27 cellular contexts compared by ENCODE assay signal in genomic region chr17:57277923-57278604, GRCh38. TPM values are rescaled to one million over a fixed set of nuclear protein-coding genes. Genes with fewer than 3 reads are reported as not detected.
DNase-seq lines count a peak whose midpoint lies in the region; ATAC-seq, FAIRE-seq and TF ChIP-seq lines count a peak whose summit lies in the region.
"Had no signal": no experiment of that assay in that cellular context is flagged by ENCODE, and none has a peak within 500 bp of the region (broad histone marks: within the 10 kb centered on the region; RNA-seq: fewer than 3 reads in every experiment).

No MANE protein-coding gene starts in this region.

- no peak for TF ChIP-seq RAD21 in HepG2 (CRISPR knock-in tag; IDR thresholded peaks at IDR 0.05)

- H3K4me3 ChIP-seq in HepG2 (replicated peaks in 1 of 3; ENCODE audit: insufficient read depth in 1 of 3, low read depth in 2 of 3, low read length in 3 of 3) (no peak overlapping the region), right lobe of liver (no peak overlapping the region)
- H3K4me3 ChIP-seq: adrenal gland, body of pancreas, suprapubic skin had no signal

- TF ChIP-seq CTCF in HepG2 (CRISPR knock-in tag; IDR thresholded peaks at IDR 0.05) (no peak), right lobe of liver (IDR thresholded peaks at IDR 0.05) (no peak), brain (conservative IDR thresholded peaks at IDR 0.05) (no peak)

- no peaks in the 10 kb centered on the region for H3K27me3 Mint-ChIP-seq in activated CD4-positive, alpha-beta memory T cell treated with anti-CD3 and anti-CD28 coated beads, Interleukin-2, amount 10 ng/mL, durations not matched to agents 7 days and 5 days
- H3K27me3 Mint-ChIP-seq in brain: peaks cover 4% of the 10 kb centered on the region
- no peaks in the 10 kb centered on the region for H3K27me3 Mint-ChIP-seq in stimulated activated naive CD8-positive, alpha-beta T cell treated with anti-CD3 and anti-CD28 coated beads, Interleukin-15, Interleukin-2, amounts not matched to agents 100 ng/mL and 50 ng/mL, for 24 hours
- H3K27me3 Mint-ChIP-seq: IgD-negative memory B cell, naive B cell had no signal

- H3K9ac ChIP-seq in HepG2 (ENCODE audit: insufficient read depth, low read depth, low read length): no peak overlapping the region

- H4K20me1 ChIP-seq in HepG2 (ENCODE audit: insufficient read depth, low read length): peaks cover 16% of the 10 kb centered on the region

- CTCF ChIA-PET in HepG2 (lab: Yijun Ruan, JAX; ENCODE audit: low intra/inter-chr PET ratio, low total read pairs): no interaction called here
- CTCF ChIA-PET in activated CD4-positive, alpha-beta memory T cell treated with anti-CD3 and anti-CD28 coated beads, Interleukin-2, amount 10 ng/mL, durations not matched to agents 7 days and 5 days (lab: Charles Lee): no interaction called here

- intact Hi-C loops in HepG2 (cut with micrococcal nuclease; ENCODE audit: unreplicated experiment): no loop called here
- intact Hi-C loops in right lobe of liver (cut with DNase I): no loop called here

- no peak overlapping the region for H2AFZ ChIP-seq in HepG2 (ENCODE audit: low read length)

- no peak overlapping the region for H3K4me2 ChIP-seq in HepG2 (ENCODE audit: low read depth, low read length)

- H3K4me3 Mint-ChIP-seq in activated CD4-positive, alpha-beta memory T cell treated with anti-CD3 and anti-CD28 coated beads, Interleukin-2, amount 10 ng/mL, durations not matched to agents 7 days and 5 days: no peak overlapping the region
- no peak overlapping the region for H3K4me3 Mint-ChIP-seq in brain
- no peak overlapping the region for H3K4me3 Mint-ChIP-seq in stimulated activated naive CD8-positive, alpha-beta T cell treated with anti-CD3 and anti-CD28 coated beads, Interleukin-15, Interleukin-2, amounts not matched to agents 100 ng/mL and 50 ng/mL, for 24 hours
- H3K4me3 Mint-ChIP-seq: mesothelial cell of epicardium had no signal

- no TSS peak for BruUV-seq in HepG2 (replicated peaks; lab: Mats Ljungman, UMichigan)

- TF ChIP-seq EP300 in HepG2 (IDR thresholded peaks at IDR 0.05; ENCODE audit: low read depth in 2 of 2, low read length in 2 of 2): no peak
- TF ChIP-seq EP300 in HepG2 (CRISPR knock-in tag; IDR thresholded peaks at IDR 0.05; ENCODE audit: borderline replicate concordance): no peak

- H3K36me3 ChIP-seq in HepG2 (replicated peaks in 1 of 2; ENCODE audit: control insufficient read depth in 1 of 2, insufficient read depth in 2 of 2, low read length in 2 of 2) (peaks cover 43 to 80% of the 10 kb centered on the region in 2 experiments), right lobe of liver (peaks cover 0 to 4% (median 0%) of the 10 kb centered on the region in 4 donors)

- no peak for ATAC-seq in HepG2
- ATAC-seq in right lobe of liver: no peak
- ATAC-seq: body of pancreas, PC-3, SK-N-SH treated with all-trans-retinoic acid at 6 μM for 48 hours had no signal

- H3K79me2 ChIP-seq in HepG2 (ENCODE audit: insufficient read depth, low read length): peaks cover 21% of the 10 kb centered on the region

- FAIRE-seq in HepG2 (lab: Jason Lieb, UNC) (no peak), frontal cortex (lab: Jason Lieb, UNC) (no peak)
- FAIRE-seq: GM18507, keratinocyte had no signal

- peaks cover 79% of the 10 kb centered on the region for H3K4me1 Mint-ChIP-seq in activated CD4-positive, alpha-beta memory T cell treated with anti-CD3 and anti-CD28 coated beads, Interleukin-2, amount 10 ng/mL, durations not matched to agents 7 days and 5 days
- peaks cover 88% of the 10 kb centered on the region for H3K4me1 Mint-ChIP-seq in brain
- peaks cover 77% of the 10 kb centered on the region for H3K4me1 Mint-ChIP-seq in stimulated activated naive CD8-positive, alpha-beta T cell treated with anti-CD3 and anti-CD28 coated beads, Interleukin-15, Interleukin-2, amounts not matched to agents 100 ng/mL and 50 ng/mL, for 24 hours (ENCODE audit: low read depth)

- in situ Hi-C loops in HepG2 (cut with HindIII; ENCODE audit: extremely low pct_ligation_motif_present, low pct_unique_long_range_greater_than_20kb): no loop called here

- H3K4me1 ChIP-seq in HepG2 (ENCODE audit: insufficient read depth, low read length) (peaks cover 14% of the 10 kb centered on the region), right lobe of liver (peaks cover 0 to 21% (median 8%) of the 10 kb centered on the region in 4 donors)
- H3K4me1 ChIP-seq: body of pancreas, suprapubic skin had no signal

- POLR2A ChIA-PET in HepG2 (lab: Yijun Ruan, JAX): no interaction called here
- POLR2A ChIA-PET in activated CD4-positive, alpha-beta memory T cell treated with anti-CD3 and anti-CD28 coated beads, Interleukin-2, amount 10 ng/mL, durations not matched to agents 7 days and 5 days (lab: Charles Lee): interaction anchor here (0.9 to 2.0 kb wide), 2 partner anchors 21 to 89 kb away, joined by 3 to 9 read pairs; partner anchors contain the start of gene MSI2

- H3K9me3 Mint-ChIP-seq in activated CD4-positive, alpha-beta memory T cell treated with anti-CD3 and anti-CD28 coated beads, Interleukin-2, amount 10 ng/mL, durations not matched to agents 7 days and 5 days: no peaks in the 10 kb centered on the region
- H3K9me3 Mint-ChIP-seq in brain: no peaks in the 10 kb centered on the region
- no peaks in the 10 kb centered on the region for H3K9me3 Mint-ChIP-seq in stimulated activated naive CD8-positive, alpha-beta T cell treated with anti-CD3 and anti-CD28 coated beads, Interleukin-15, Interleukin-2, amounts not matched to agents 100 ng/mL and 50 ng/mL, for 24 hours
- H3K9me3 Mint-ChIP-seq: IgD-negative memory B cell, mesothelial cell of epicardium, naive B cell had no signal

- H3K27ac ChIP-seq in HepG2 (ENCODE audit: extremely low read length, insufficient read depth, low read length) (no peak overlapping the region), right lobe of liver (no peak overlapping the region)
- H3K27ac ChIP-seq: body of pancreas, C4-2B, suprapubic skin had no signal

- H3K36me3 Mint-ChIP-seq in activated CD4-positive, alpha-beta memory T cell treated with anti-CD3 and anti-CD28 coated beads, Interleukin-2, amount 10 ng/mL, durations not matched to agents 7 days and 5 days (ENCODE audit: low read depth): peaks cover 73% of the 10 kb centered on the region
- H3K36me3 Mint-ChIP-seq in brain: peaks cover 76% of the 10 kb centered on the region
- peaks cover 51% of the 10 kb centered on the region for H3K36me3 Mint-ChIP-seq in stimulated activated naive CD8-positive, alpha-beta T cell treated with anti-CD3 and anti-CD28 coated beads, Interleukin-15, Interleukin-2, amounts not matched to agents 100 ng/mL and 50 ng/mL, for 24 hours (ENCODE audit: low read depth)

- H3K27me3 ChIP-seq in HepG2 (ENCODE audit: control insufficient read depth in 1 of 2, insufficient read depth in 2 of 2, low read length in 2 of 2) (no peaks in the 10 kb centered on the region), right lobe of liver (no peaks in the 10 kb centered on the region)
- H3K27me3 ChIP-seq: adrenal gland, body of pancreas, suprapubic skin had no signal

- 95% methylated on average over 8 of the region's 8 CpGs for WGBS in HepG2 (ENCODE audit: low lambda C conversion rate)
- 92% methylated on average over 8 of the region's 8 CpGs for WGBS in right lobe of liver (ENCODE audit: insufficient coverage, low coverage, low lambda C conversion rate, missing lambda C conversion rate)

- H3K9me3 ChIP-seq in HepG2 (ENCODE audit: low read length) (no peaks in the 10 kb centered on the region), right lobe of liver (no peaks in the 10 kb centered on the region)
- H3K9me3 ChIP-seq: adrenal gland, body of pancreas, suprapubic skin had no signal

- DNase-seq in HepG2 (ENCODE audit: low spot score) (no peak), right lobe of liver (no peak), frontal cortex (ENCODE audit: low spot score in 2 of 2) (no peak), NCI-H1930 (lab: John Stamatoyannopoulos, UW) (no peak)
- no peak for DNase-seq in activated CD4-positive, alpha-beta memory T cell treated with anti-CD3 and anti-CD28 coated beads, Interleukin-2, amount 10 ng/mL, durations not matched to agents 7 days and 5 days
- DNase-seq: adrenal gland; body of pancreas; DMS79 treated with DMSO at 0.1 percent for 48 hours; effector CD4-positive, alpha-beta T cell; H7; naive B cell; NCI-H1092; NCI-H187; NCI-H2171 treated with DMSO at 0.1 percent for 48 hours; NCI-H524; nucleus accumbens; PC-3; T1000 had no signal

- H3K27ac Mint-ChIP-seq in activated CD4-positive, alpha-beta memory T cell treated with anti-CD3 and anti-CD28 coated beads, Interleukin-2, amount 10 ng/mL, durations not matched to agents 7 days and 5 days: peak overlapping the region; percentile 21
- H3K27ac Mint-ChIP-seq in brain: peak overlapping the region in 3 of 5 experiments; percentile 31 to 57 (median 52)
- H3K27ac Mint-ChIP-seq in stimulated activated naive CD8-positive, alpha-beta T cell treated with anti-CD3 and anti-CD28 coated beads, Interleukin-15, Interleukin-2, amounts not matched to agents 100 ng/mL and 50 ng/mL, for 24 hours: peak overlapping the region; percentile 26
- H3K27ac Mint-ChIP-seq: mesothelial cell of epicardium had no signal

- no peak for TF ChIP-seq POLR2A in HepG2 (IDR thresholded peaks at IDR 0.05; ENCODE audit: insufficient read depth in 1 of 2, low read depth in 2 of 2, low read length in 2 of 2)
- TF ChIP-seq POLR2A in right lobe of liver (IDR thresholded peaks at IDR 0.05): no peak

RNA-seq across cellular contexts. Expression of gene MSI2, which starts 21.7 kb away (rescaled TPM):
- total RNA-seq in HepG2 (2016; rRNA removed; fragmentation: Illumina TruSeq; extraction: Trizol) (68.1 and 78.4 TPM in 2 replicates), right lobe of liver (10 to 100 TPM; 12.0 to 22.6 (median 19.4) TPM), frontal cortex (31.0 TPM)
- 20.7 and 27.5 TPM in 2 replicates for total RNA-seq in HepG2 (2016; cell fraction: cytosol; rRNA removed; fragmentation: Illumina TruSeq; extraction: Trizol; ENCODE audit: low read depth)
- total RNA-seq in HepG2 (2016; cell fraction: insoluble cytoplasmic fraction; rRNA removed; fragmentation: Illumina TruSeq; extraction: Trizol): 63.6 and 75.1 TPM in 2 replicates
- 46.0 and 48.0 TPM in 2 replicates for total RNA-seq in HepG2 (2016; cell fraction: membrane; rRNA removed; fragmentation: Illumina TruSeq; extraction: Trizol)
- total RNA-seq in HepG2 (2016; cell fraction: nucleus; rRNA removed; fragmentation: Illumina TruSeq; extraction: Trizol): 99.8 and 106 TPM in 2 replicates
- polyA plus RNA-seq in HepG2 (2011; rRNA removed) (71.5 and 77.5 TPM in 2 replicates), brain (ENCODE audit: insufficient read depth, low read depth, low replicate concordance) (79.1 TPM)
- 46.4 and 63.8 TPM in 2 replicates for polyA plus RNA-seq in HepG2 (2011; cell fraction: cytosol; rRNA removed)
- polyA plus RNA-seq in HepG2 (2011; cell fraction: nucleus; rRNA removed): 160 and 214 TPM in 2 replicates
- 58.9 and 61.5 TPM in 2 replicates for polyA plus RNA-seq in HepG2 (2012)
- 44.4 and 51.3 TPM in 2 replicates for polyA plus RNA-seq in HepG2 (2016; cell fraction: cytosol; fragmentation: Illumina TruSeq; extraction: Trizol; ENCODE audit: low read depth)
- 65.9 and 71.3 TPM in 2 replicates for polyA plus RNA-seq in HepG2 (2016; cell fraction: insoluble cytoplasmic fraction; fragmentation: Illumina TruSeq; extraction: Trizol; ENCODE audit: low read depth)
- polyA plus RNA-seq in HepG2 (2016; cell fraction: membrane; fragmentation: Illumina TruSeq; extraction: Trizol; ENCODE audit: low read depth): 51.0 and 55.4 TPM in 2 replicates
- 80.0 and 84.1 TPM in 2 replicates for polyA plus RNA-seq in HepG2 (2016; cell fraction: nucleus; fragmentation: Illumina TruSeq; extraction: Trizol; ENCODE audit: insufficient read depth, low read depth)
- 123 and 154 TPM in 2 replicates for polyA minus RNA-seq in HepG2 (2011; rRNA and poly(A)+ RNA removed; ENCODE audit: low replicate concordance)
- 38.9 and 41.5 TPM in 2 replicates for polyA minus RNA-seq in HepG2 (2011; cell fraction: cytosol; rRNA and poly(A)+ RNA removed)
- polyA minus RNA-seq in HepG2 (2011; cell fraction: nucleus; rRNA and poly(A)+ RNA removed): 157 and 171 TPM in 2 replicates
- total RNA-seq in activated CD4-positive, alpha-beta memory T cell treated with anti-CD3 and anti-CD28 coated beads, Interleukin-2, amount 10 ng/mL, durations not matched to agents 7 days and 5 days: 100 to 1,000 TPM; 107 to 111 TPM
